Comparison of ENCODE assay signal across 14 cellular contexts in the genomic region with DNA sequence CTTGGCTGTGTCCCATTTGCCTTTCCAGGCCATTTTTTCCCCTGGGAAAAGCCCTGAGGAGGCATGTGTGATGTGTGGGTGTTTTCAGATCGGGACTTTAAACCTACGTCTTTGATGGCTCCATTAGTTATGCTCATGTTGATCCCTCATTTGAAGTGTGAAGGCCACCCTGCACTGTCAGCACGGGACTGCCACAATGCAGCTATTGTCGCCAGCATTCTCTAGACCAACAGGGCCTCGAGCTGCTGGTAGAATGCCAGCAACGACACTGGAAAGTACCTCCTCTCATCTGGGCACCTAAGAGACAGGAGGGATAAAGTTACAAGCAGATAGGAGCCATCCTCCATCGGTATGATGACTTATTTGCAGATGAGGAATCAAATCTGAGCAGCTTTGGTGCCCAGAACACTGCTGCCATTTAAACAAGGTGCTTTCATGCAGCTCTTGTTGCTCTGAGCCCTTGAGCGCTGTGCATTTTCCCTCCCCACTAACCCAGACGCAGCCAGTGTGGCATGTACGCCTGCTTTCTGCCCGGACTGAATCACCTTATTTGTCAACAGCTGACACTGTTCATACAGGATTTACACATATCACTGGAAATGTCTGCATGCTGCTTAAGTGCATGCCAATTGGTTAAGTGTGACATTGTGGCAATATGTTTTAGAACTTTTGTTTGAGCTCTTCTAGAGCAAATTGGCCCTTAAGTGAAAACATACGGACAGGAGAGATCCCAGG.
"Had no signal": no experiment of that assay in that cellular context is flagged by ENCODE, and none has a peak within 500 bp of the region (broad histone marks: within the 10 kb centered on the region; RNA-seq: fewer than 3 reads in every experiment).

No MANE protein-coding gene starts in this region.

- H3K27ac ChIP-seq: cardiac muscle cell, esophagus squamous epithelium, foreskin keratinocyte, thyroid gland, uterus had no signal

- H3K4me3 ChIP-seq: cardiac muscle cell, esophagus squamous epithelium, thyroid gland, uterus had no signal

- ATAC-seq: activated CD8-positive, alpha-beta memory T cell treated with anti-CD3 and anti-CD28 coated beads, Interleukin-2, amount 10 ng/mL, durations not matched to agents 7 days and 5 days; foreskin keratinocyte; natural killer cell treated with Interleukin-12 subunit alpha and Interleukin-12 subunit beta and Interleukin-15 and Interleukin-18, amount 100 ng/mL, for 72 hours had no signal

- H3K9me3 ChIP-seq: esophagus squamous epithelium, thyroid gland, uterus had no signal

- H3K27me3 ChIP-seq: cardiac muscle cell, thyroid gland, uterus had no signal

- H3K4me1 ChIP-seq: esophagus squamous epithelium, foreskin keratinocyte, thyroid gland, uterus had no signal

- H3K36me3 ChIP-seq: cardiac muscle cell, esophagus squamous epithelium, thyroid gland, uterus had no signal

- FAIRE-seq: endometrium had no signal

- H3K4me3 Mint-ChIP-seq: activated CD8-positive, alpha-beta memory T cell treated with anti-CD3 and anti-CD28 coated beads, Interleukin-2, amount 10 ng/mL, durations not matched to agents 7 days and 5 days; activated naive CD8-positive, alpha-beta T cell; activated T-cell treated with anti-CD3 and anti-CD28 coated beads, Interleukin-2, amount 50 U/mL, for 24 hours; natural killer cell treated with Interleukin-12 subunit alpha and Interleukin-12 subunit beta and Interleukin-15 and Interleukin-18, amount 100 ng/mL, for 72 hours had no signal

- H3K27ac Mint-ChIP-seq: activated CD8-positive, alpha-beta memory T cell treated with anti-CD3 and anti-CD28 coated beads, Interleukin-2, amount 10 ng/mL, durations not matched to agents 7 days and 5 days; activated naive CD8-positive, alpha-beta T cell; activated T-cell treated with anti-CD3 and anti-CD28 coated beads, Interleukin-2, amount 50 U/mL, for 24 hours; natural killer cell treated with Interleukin-12 subunit alpha and Interleukin-12 subunit beta and Interleukin-15 and Interleukin-18, amount 100 ng/mL, for 72 hours had no signal

- H3K9me3 Mint-ChIP-seq: activated T-cell treated with anti-CD3 and anti-CD28 coated beads, Interleukin-2, amount 50 U/mL, for 24 hours; natural killer cell treated with Interleukin-12 subunit alpha and Interleukin-12 subunit beta and Interleukin-15 and Interleukin-18, amount 100 ng/mL, for 72 hours had no signal

- H3K36me3 Mint-ChIP-seq: activated CD8-positive, alpha-beta memory T cell treated with anti-CD3 and anti-CD28 coated beads, Interleukin-2, amount 10 ng/mL, durations not matched to agents 7 days and 5 days; activated naive CD8-positive, alpha-beta T cell; natural killer cell treated with Interleukin-12 subunit alpha and Interleukin-12 subunit beta and Interleukin-15 and Interleukin-18, amount 100 ng/mL, for 72 hours had no signal

- H3K4me1 Mint-ChIP-seq: activated CD8-positive, alpha-beta memory T cell treated with anti-CD3 and anti-CD28 coated beads, Interleukin-2, amount 10 ng/mL, durations not matched to agents 7 days and 5 days had no signal

- DNase-seq: activated CD4-positive, alpha-beta T cell treated with anti-CD3 and anti-CD28 coated beads, Interleukin-2, amount 50 U/mL, for 4 hours; activated CD4-positive, CD25-positive, alpha-beta regulatory T cell treated with anti-CD3 and anti-CD28 coated beads, Interleukin-2, amount 50 U/mL, for 72 hours; activated CD8-positive, alpha-beta memory T cell treated with anti-CD3 and anti-CD28 coated beads, Interleukin-2, amount 10 ng/mL, durations not matched to agents 7 days and 5 days; activated effector memory CD4-positive, alpha-beta T cell treated with Interleukin-2 at 50 U/mL for 16 hours; activated T-cell treated with anti-CD3 and anti-CD28 coated beads, Interleukin-2, amount 50 U/mL, for 24 hours; esophagus squamous epithelium; foreskin keratinocyte; stimulated activated CD4-positive, alpha-beta T cell treated with anti-CD3 and anti-CD28 coated beads, Interleukin-4, amount 100 ng/mL, for 4 hours; uterus had no signal
